8 cellular contexts compared by ENCODE assay signal in genomic region chr1:207499573-207499972, GRCh38. TPM values are rescaled to one million over a fixed set of nuclear protein-coding genes. Genes with fewer than 3 reads are reported as not detected.
DNase-seq lines count a peak whose midpoint lies in the region; ATAC-seq and TF ChIP-seq lines count a peak whose summit lies in the region.

No MANE protein-coding gene starts in this region.

- peaks cover 0 to 3% of the 10 kb centered on the region in 2 donors for H3K9me3 ChIP-seq in lung (ENCODE audit: control insufficient read depth in 2 of 2, insufficient read depth in 1 of 2, low read length in 1 of 2)

- 2 to 3% methylated on average over 4 of the region's 4 CpGs for WGBS in lung, 2 donors

- no peaks in the 10 kb centered on the region for H3K36me3 ChIP-seq in lung (ENCODE audit: control insufficient read depth in 2 of 2, insufficient read depth in 2 of 2, low read length in 2 of 2)

- peaks cover 0 to 6% of the 10 kb centered on the region in 2 donors for H3K4me1 ChIP-seq in lung (ENCODE audit: control insufficient read depth in 2 of 2, insufficient read depth in 2 of 2, low read length in 2 of 2)

- peak overlapping the region in 1 of 59 donors; percentile 26 for H3K27ac ChIP-seq in dorsolateral prefrontal cortex
- H3K27ac ChIP-seq in lung (ENCODE audit: low read depth in 1 of 2, low read length in 1 of 2) = no peak overlapping the region

- ATAC-seq in lung (ENCODE audit: insufficient read depth, low FRiP score) (peak; percentile 71), GM19463 (IDR thresholded peaks at IDR 0.05; ENCODE audit: unreplicated experiment) (no peak)

- no peak overlapping the region for H3K4me3 ChIP-seq in dorsolateral prefrontal cortex
- H3K4me3 ChIP-seq in lung = no peak overlapping the region

- H3K27me3 ChIP-seq in dorsolateral prefrontal cortex = peaks cover 0 to 32% (median 13%) of the 10 kb centered on the region in 45 donors
- no peaks in the 10 kb centered on the region for H3K27me3 ChIP-seq in lung (ENCODE audit: control insufficient read depth, insufficient read depth)

- intact Hi-C loops in dorsolateral prefrontal cortex (cut with DNase I) = loop anchor here (2.0 to 5.0 kb wide), 3 partner anchors 87 to 449 kb away; partner anchors contain the start of gene YOD1 (in 1 of the 2)

- TF ChIP-seq CTCF in dorsolateral prefrontal cortex (IDR thresholded peaks at IDR 0.05 in 54 of 56, conservative IDR thresholded peaks at IDR 0.05 in 2 of 56; ENCODE audit: low read depth in 1 of 56, partially characterized antibody in 56 of 56) = peak; percentile 2 to 90 (median 77)
- peak; percentile 62 for TF ChIP-seq CTCF in lung (IDR thresholded peaks at IDR 0.05; ENCODE audit: control extremely low read depth, extremely low read depth)

- peak; percentile 68 for DNase-seq in EL
- peak; percentile 29 for DNase-seq in HS-5 (ENCODE audit: low read depth)
- DNase-seq in NCI-H82 treated with DMSO at 0.1 percent for 48 hours (lab: John Stamatoyannopoulos, UW; ENCODE audit: unreplicated experiment) = peak; percentile 66
- peak; percentile 72 to 77 for DNase-seq in activated CD4-positive, alpha-beta T cell treated with anti-CD3 and anti-CD28 coated beads, Interleukin-2, amount 50 U/mL, for 48 hours
- peak; percentile 48 to 89 (median 73) for DNase-seq in dorsolateral prefrontal cortex
- peak; percentile 65 for DNase-seq in lung (ENCODE audit: low spot score)
- peak; percentile 27 for DNase-seq in stimulated activated CD8-positive, alpha-beta memory T cell treated with anti-CD3 and anti-CD28 coated beads, Interleukin-12 subunit alpha, Interleukin-12 subunit beta, amount 100 ng/mL, for 4 hours (ENCODE audit: low read depth)

RNA-seq across cellular contexts. Expression of gene CR1, which starts 3.6 kb away (rescaled TPM):
- 1 to 10 TPM in 94 of 120 experiments, under 1 TPM in 26; 0.07 to 9.7 (median 2.0) TPM for total RNA-seq in dorsolateral prefrontal cortex
- total RNA-seq in lung = 10 to 100 TPM; 11.2 to 22.0 TPM
- polyA plus RNA-seq in lung = 10 to 100 TPM in 1 of 2 donors, under 1 TPM in 1; 0.57 to 26.6 TPM

RNA-seq across cellular contexts. Expression of gene CR2, which starts 45.4 kb away (rescaled TPM):
- total RNA-seq in dorsolateral prefrontal cortex = 1 to 10 TPM in 3 of 120 experiments, under 1 TPM in 59, not detected in 58; 0.11 to 3.5 (median 0.26) TPM
- 1 to 10 TPM in 1 of 2 donors, under 1 TPM in 1; 0.34 to 3.6 TPM for total RNA-seq in lung
- polyA plus RNA-seq in lung = under 1 TPM; 0.06 to 0.62 TPM
